ENCODE assay signal across 1 cellular context in the genomic region with DNA sequence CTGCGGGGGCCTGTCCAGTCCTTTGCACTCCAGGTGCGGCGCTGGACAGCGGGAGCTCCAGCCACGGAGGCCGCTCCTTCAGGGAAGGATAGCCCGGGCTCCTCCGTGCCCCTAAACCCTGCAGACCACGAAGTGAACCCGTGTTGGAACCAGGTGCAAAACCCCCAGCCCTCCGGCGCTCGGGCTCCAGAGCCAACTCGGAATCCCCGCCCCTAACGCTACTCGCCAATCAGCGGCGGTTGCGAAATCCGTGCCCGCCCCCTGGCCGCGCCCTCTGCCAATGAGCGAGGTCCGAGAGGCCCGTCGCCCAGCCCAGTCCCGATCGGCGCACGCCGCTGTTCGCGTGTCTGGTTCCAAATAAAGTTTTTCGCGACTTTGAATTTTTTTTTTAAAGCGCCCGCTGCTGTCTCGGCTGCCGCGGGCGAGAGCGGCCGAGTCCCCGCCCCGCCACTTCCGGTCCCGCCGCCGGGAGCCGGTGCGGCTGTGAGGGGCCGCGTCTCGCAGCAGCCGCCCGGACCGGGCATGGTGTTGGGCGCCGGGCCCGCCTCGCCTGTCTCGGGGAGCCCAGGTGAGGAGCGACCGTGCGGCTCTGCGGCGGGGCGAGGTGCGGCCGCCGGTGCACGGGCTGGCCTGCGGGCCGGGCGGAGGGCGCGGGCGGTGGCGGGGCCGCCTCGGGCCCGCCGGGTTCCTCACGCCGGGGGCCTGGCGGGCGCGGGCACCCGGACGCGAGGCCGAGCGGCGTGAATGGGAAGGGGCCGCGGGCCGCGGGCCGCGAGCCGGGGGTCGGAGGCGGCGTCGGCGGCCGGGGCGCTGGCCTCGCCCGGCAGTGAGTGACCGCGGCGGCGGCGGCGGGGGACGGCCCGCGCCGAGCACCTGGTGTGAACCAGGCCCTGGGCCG.
A peak's percentile ranks its signal among the peaks of the same experiment; 100 is the strongest.
TF ChIP-seq lines count a peak whose summit lies in the region.

A gene with protein sequence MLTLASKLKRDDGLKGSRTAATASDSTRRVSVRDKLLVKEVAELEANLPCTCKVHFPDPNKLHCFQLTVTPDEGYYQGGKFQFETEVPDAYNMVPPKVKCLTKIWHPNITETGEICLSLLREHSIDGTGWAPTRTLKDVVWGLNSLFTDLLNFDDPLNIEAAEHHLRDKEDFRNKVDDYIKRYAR (plus strand): TSS at position 450 of the 898 bp plus-strand sequence. CDS start 6,094 bp downstream, outside the sequence.

TF ChIP-seq in GM12878, 131 proteins besides CTCF, POLR2A, EP300 and RAD21 (continued from another document and continues in another):
- TF ChIP-seq SUPT20H (IDR thresholded peaks at IDR 0.05; ENCODE audit: borderline replicate concordance, control insufficient read depth, low read depth, low read length) (no peak), EGR1 (IDR thresholded peaks at IDR 0.05; ENCODE audit: borderline replicate concordance in 1 of 2, low read depth in 2 of 2, low read length in 2 of 2) (peak in 1 of 2 experiments; percentile 26; a peak in 1 of 3 replicates), EZH2 (IDR thresholded peaks at IDR 0.05; ENCODE audit: borderline replicate concordance, control insufficient read depth, low read depth, low read length) (no peak), CHD2 (IDR thresholded peaks at IDR 0.05; ENCODE audit: borderline replicate concordance, low read depth, low read length) (peak; percentile 84), YBX1 (IDR thresholded peaks at IDR 0.05) (no peak), RBBP5 (conservative IDR thresholded peaks at IDR 0.05) (no peak), TAF1 (IDR thresholded peaks at IDR 0.05; ENCODE audit: borderline replicate concordance, low read depth, low read length) (peak; percentile 44; the same call in 1 of the 2 replicates), NBN (IDR thresholded peaks at IDR 0.05) (no peak), PAX5 (IDR thresholded peaks at IDR 0.05; ENCODE audit: borderline replicate concordance, low read depth, low read length) (no peak), EED (IDR thresholded peaks at IDR 0.05; ENCODE audit: low read depth) (no peak), IKZF1 (conservative IDR thresholded peaks at IDR 0.05) (peak; percentile 63; the same call in 1 of the 2 replicates), STAT1 (conservative IDR thresholded peaks at IDR 0.05) (peak; percentile 69; the same call in 1 of the 2 replicates), NFIC (IDR thresholded peaks at IDR 0.05; ENCODE audit: low read depth, low read length) (no peak), SIN3A (IDR thresholded peaks at IDR 0.05; ENCODE audit: low read depth, low read length) (peak; percentile 94), ZNF622 (IDR thresholded peaks at IDR 0.05) (no peak), SP1 (IDR thresholded peaks at IDR 0.05; ENCODE audit: low read depth, low read length) (peak; percentile 90), ZNF384 (IDR thresholded peaks at IDR 0.05; ENCODE audit: borderline replicate concordance, low read depth, low read length) (peak; percentile 100), BRCA1 (IDR thresholded peaks at IDR 0.05; ENCODE audit: low read depth, low read length) (no peak), RELA (IDR thresholded peaks at IDR 0.05; ENCODE audit: borderline replicate concordance, partially characterized antibody) (peak; percentile 73), GABPA (IDR thresholded peaks at IDR 0.05; ENCODE audit: low read depth) (peak; percentile 76), SREBF1 (IDR thresholded peaks at IDR 0.05; ENCODE audit: low read length) (no peak), CREM (IDR thresholded peaks at IDR 0.05; ENCODE audit: low read depth) (peak; percentile 89), JUNB (IDR thresholded peaks at IDR 0.05) (no peak)
- TF ChIP-seq, protein P1, sequence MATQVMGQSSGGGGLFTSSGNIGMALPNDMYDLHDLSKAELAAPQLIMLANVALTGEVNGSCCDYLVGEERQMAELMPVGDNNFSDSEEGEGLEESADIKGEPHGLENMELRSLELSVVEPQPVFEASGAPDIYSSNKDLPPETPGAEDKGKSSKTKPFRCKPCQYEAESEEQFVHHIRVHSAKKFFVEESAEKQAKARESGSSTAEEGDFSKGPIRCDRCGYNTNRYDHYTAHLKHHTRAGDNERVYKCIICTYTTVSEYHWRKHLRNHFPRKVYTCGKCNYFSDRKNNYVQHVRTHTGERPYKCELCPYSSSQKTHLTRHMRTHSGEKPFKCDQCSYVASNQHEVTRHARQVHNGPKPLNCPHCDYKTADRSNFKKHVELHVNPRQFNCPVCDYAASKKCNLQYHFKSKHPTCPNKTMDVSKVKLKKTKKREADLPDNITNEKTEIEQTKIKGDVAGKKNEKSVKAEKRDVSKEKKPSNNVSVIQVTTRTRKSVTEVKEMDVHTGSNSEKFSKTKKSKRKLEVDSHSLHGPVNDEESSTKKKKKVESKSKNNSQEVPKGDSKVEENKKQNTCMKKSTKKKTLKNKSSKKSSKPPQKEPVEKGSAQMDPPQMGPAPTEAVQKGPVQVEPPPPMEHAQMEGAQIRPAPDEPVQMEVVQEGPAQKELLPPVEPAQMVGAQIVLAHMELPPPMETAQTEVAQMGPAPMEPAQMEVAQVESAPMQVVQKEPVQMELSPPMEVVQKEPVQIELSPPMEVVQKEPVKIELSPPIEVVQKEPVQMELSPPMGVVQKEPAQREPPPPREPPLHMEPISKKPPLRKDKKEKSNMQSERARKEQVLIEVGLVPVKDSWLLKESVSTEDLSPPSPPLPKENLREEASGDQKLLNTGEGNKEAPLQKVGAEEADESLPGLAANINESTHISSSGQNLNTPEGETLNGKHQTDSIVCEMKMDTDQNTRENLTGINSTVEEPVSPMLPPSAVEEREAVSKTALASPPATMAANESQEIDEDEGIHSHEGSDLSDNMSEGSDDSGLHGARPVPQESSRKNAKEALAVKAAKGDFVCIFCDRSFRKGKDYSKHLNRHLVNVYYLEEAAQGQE (IDR thresholded peaks at IDR 0.05; ENCODE audit: low read depth, low read length): peak; percentile 26; the same call in 1 of the 2 replicates
- TF ChIP-seq, protein P2, sequence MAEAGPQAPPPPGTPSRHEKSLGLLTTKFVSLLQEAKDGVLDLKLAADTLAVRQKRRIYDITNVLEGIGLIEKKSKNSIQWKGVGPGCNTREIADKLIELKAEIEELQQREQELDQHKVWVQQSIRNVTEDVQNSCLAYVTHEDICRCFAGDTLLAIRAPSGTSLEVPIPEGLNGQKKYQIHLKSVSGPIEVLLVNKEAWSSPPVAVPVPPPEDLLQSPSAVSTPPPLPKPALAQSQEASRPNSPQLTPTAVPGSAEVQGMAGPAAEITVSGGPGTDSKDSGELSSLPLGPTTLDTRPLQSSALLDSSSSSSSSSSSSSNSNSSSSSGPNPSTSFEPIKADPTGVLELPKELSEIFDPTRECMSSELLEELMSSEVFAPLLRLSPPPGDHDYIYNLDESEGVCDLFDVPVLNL (IDR thresholded peaks at IDR 0.05; ENCODE audit: low read depth, low read length): 0 out of 2 replicates have a peak, but pooled peaks have one; percentile 56
- TF ChIP-seq, protein P3, sequence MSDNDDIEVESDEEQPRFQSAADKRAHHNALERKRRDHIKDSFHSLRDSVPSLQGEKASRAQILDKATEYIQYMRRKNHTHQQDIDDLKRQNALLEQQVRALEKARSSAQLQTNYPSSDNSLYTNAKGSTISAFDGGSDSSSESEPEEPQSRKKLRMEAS (IDR thresholded peaks at IDR 0.05; ENCODE audit: low read depth, low read length): peak; percentile 76; the same call in 1 of the 2 replicates
- TF ChIP-seq, protein P4, sequence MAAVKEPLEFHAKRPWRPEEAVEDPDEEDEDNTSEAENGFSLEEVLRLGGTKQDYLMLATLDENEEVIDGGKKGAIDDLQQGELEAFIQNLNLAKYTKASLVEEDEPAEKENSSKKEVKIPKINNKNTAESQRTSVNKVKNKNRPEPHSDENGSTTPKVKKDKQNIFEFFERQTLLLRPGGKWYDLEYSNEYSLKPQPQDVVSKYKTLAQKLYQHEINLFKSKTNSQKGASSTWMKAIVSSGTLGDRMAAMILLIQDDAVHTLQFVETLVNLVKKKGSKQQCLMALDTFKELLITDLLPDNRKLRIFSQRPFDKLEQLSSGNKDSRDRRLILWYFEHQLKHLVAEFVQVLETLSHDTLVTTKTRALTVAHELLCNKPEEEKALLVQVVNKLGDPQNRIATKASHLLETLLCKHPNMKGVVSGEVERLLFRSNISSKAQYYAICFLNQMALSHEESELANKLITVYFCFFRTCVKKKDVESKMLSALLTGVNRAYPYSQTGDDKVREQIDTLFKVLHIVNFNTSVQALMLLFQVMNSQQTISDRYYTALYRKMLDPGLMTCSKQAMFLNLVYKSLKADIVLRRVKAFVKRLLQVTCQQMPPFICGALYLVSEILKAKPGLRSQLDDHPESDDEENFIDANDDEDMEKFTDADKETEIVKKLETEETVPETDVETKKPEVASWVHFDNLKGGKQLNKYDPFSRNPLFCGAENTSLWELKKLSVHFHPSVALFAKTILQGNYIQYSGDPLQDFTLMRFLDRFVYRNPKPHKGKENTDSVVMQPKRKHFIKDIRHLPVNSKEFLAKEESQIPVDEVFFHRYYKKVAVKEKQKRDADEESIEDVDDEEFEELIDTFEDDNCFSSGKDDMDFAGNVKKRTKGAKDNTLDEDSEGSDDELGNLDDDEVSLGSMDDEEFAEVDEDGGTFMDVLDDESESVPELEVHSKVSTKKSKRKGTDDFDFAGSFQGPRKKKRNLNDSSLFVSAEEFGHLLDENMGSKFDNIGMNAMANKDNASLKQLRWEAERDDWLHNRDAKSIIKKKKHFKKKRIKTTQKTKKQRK (IDR thresholded peaks at IDR 0.05; ENCODE audit: low read depth, low read length): no peak
- TF ChIP-seq, protein P5, sequence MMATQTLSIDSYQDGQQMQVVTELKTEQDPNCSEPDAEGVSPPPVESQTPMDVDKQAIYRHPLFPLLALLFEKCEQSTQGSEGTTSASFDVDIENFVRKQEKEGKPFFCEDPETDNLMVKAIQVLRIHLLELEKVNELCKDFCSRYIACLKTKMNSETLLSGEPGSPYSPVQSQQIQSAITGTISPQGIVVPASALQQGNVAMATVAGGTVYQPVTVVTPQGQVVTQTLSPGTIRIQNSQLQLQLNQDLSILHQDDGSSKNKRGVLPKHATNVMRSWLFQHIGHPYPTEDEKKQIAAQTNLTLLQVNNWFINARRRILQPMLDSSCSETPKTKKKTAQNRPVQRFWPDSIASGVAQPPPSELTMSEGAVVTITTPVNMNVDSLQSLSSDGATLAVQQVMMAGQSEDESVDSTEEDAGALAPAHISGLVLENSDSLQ (IDR thresholded peaks at IDR 0.05): peak; percentile 51; the same call in 1 of the 2 replicates
- TF ChIP-seq, protein P6, sequence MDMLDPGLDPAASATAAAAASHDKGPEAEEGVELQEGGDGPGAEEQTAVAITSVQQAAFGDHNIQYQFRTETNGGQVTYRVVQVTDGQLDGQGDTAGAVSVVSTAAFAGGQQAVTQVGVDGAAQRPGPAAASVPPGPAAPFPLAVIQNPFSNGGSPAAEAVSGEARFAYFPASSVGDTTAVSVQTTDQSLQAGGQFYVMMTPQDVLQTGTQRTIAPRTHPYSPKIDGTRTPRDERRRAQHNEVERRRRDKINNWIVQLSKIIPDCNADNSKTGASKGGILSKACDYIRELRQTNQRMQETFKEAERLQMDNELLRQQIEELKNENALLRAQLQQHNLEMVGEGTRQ (IDR thresholded peaks at IDR 0.05; ENCODE audit: borderline replicate concordance, low read depth, low read length): no peak
- TF ChIP-seq, protein P7, sequence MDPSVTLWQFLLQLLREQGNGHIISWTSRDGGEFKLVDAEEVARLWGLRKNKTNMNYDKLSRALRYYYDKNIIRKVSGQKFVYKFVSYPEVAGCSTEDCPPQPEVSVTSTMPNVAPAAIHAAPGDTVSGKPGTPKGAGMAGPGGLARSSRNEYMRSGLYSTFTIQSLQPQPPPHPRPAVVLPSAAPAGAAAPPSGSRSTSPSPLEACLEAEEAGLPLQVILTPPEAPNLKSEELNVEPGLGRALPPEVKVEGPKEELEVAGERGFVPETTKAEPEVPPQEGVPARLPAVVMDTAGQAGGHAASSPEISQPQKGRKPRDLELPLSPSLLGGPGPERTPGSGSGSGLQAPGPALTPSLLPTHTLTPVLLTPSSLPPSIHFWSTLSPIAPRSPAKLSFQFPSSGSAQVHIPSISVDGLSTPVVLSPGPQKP (IDR thresholded peaks at IDR 0.05; ENCODE audit: low read depth, low read length): peak; percentile 89; the same call in 1 of the 2 replicates
- TF ChIP-seq, protein P8, sequence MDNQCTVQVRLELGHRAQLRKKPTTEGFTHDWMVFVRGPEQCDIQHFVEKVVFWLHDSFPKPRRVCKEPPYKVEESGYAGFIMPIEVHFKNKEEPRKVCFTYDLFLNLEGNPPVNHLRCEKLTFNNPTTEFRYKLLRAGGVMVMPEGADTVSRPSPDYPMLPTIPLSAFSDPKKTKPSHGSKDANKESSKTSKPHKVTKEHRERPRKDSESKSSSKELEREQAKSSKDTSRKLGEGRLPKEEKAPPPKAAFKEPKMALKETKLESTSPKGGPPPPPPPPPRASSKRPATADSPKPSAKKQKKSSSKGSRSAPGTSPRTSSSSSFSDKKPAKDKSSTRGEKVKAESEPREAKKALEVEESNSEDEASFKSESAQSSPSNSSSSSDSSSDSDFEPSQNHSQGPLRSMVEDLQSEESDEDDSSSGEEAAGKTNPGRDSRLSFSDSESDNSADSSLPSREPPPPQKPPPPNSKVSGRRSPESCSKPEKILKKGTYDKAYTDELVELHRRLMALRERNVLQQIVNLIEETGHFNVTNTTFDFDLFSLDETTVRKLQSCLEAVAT (IDR thresholded peaks at IDR 0.05): no peak
- TF ChIP-seq, protein P9, sequence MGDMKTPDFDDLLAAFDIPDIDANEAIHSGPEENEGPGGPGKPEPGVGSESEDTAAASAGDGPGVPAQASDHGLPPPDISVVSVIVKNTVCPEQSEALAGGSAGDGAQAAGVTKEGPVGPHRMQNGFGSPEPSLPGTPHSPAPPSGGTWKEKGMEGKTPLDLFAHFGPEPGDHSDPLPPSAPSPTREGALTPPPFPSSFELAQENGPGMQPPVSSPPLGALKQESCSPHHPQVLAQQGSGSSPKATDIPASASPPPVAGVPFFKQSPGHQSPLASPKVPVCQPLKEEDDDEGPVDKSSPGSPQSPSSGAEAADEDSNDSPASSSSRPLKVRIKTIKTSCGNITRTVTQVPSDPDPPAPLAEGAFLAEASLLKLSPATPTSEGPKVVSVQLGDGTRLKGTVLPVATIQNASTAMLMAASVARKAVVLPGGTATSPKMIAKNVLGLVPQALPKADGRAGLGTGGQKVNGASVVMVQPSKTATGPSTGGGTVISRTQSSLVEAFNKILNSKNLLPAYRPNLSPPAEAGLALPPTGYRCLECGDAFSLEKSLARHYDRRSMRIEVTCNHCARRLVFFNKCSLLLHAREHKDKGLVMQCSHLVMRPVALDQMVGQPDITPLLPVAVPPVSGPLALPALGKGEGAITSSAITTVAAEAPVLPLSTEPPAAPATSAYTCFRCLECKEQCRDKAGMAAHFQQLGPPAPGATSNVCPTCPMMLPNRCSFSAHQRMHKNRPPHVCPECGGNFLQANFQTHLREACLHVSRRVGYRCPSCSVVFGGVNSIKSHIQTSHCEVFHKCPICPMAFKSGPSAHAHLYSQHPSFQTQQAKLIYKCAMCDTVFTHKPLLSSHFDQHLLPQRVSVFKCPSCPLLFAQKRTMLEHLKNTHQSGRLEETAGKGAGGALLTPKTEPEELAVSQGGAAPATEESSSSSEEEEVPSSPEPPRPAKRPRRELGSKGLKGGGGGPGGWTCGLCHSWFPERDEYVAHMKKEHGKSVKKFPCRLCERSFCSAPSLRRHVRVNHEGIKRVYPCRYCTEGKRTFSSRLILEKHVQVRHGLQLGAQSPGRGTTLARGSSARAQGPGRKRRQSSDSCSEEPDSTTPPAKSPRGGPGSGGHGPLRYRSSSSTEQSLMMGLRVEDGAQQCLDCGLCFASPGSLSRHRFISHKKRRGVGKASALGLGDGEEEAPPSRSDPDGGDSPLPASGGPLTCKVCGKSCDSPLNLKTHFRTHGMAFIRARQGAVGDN (IDR thresholded peaks at IDR 0.05): peak; percentile 23; the same call in 1 of the 2 replicates
